14 cellular contexts compared by ENCODE assay signal in the genomic region with DNA sequence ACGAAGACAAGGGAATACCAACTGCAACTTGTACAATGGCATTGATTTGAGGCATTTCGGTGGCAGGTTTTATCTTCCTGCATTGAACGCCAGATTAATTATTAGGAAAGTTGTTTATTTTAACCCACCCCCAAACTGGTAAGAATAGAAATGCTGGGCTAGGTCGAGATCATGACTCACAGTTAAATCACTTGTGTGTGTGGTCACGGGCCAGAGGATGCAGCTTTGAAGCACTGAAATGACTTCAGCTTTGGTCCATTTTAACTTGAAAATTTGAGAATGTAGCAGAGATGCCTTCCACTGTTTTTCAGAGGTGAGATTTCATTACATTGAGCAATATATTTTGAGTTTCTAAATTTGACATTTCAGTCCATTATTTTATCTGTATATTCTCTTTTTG. TPM values are rescaled to one million over a fixed set of nuclear protein-coding genes. Genes with fewer than 3 reads are reported as not detected.
DNase-seq lines count a peak whose midpoint lies in the region; ATAC-seq, FAIRE-seq and TF ChIP-seq lines count a peak whose summit lies in the region.
"Had no signal": no experiment of that assay in that cellular context is flagged by ENCODE, and none has a peak within 500 bp of the region (broad histone marks: within the 10 kb centered on the region; RNA-seq: fewer than 3 reads in every experiment).

No MANE protein-coding gene starts in this region.

- DNase-seq in EL (peak; percentile 83), PC-9 (peak in 1 of 2 experiments; percentile 56), epithelial cell of esophagus (ENCODE audit: low read depth) (peak; percentile 84), non-pigmented ciliary epithelial cell (ENCODE audit: low read depth) (peak; percentile 63), kidney (no peak), HTR-8/SVneo (ENCODE audit: insufficient read length, low spot score) (no peak), midbrain (lab: John Stamatoyannopoulos, UW) (no peak)
- DNase-seq: activated B cell treated with CpG ODN at 0.5 μM for 24 hours, DMS79, NCI-H446, right cardiac atrium, SHP77, upper lobe of left lung had no signal

- TF ChIP-seq CTCF in PC-9 (conservative IDR thresholded peaks at IDR 0.05) (no peak), epithelial cell of esophagus (IDR thresholded peaks at IDR 0.05; ENCODE audit: insufficient read depth, low read depth, low read length, missing control alignments) (no peak), kidney (IDR thresholded peaks at IDR 0.05; ENCODE audit: borderline replicate concordance, extremely low read depth, insufficient read depth) (no peak)

- CTCF ChIA-PET in PC-9 (lab: Charles Lee) = interaction anchor here (0.5 to 4.4 kb wide), 2 partner anchors 157 to 610 kb away, joined by 3 to 51 read pairs; no protein-coding TSS in a partner anchor

- H3K9me2 ChIP-seq in PC-9 (ENCODE audit: insufficient read depth) = no peaks in the 10 kb centered on the region

- no peaks in the 10 kb centered on the region for H3K27me3 ChIP-seq in PC-9 (ENCODE audit: insufficient read depth, low read depth)
- H3K27me3 ChIP-seq: upper lobe of left lung had no signal

- no peak overlapping the region for H3K4me3 ChIP-seq in PC-9
- no peak overlapping the region for H3K4me3 ChIP-seq in epithelial cell of esophagus (ENCODE audit: low read length)
- H3K4me3 ChIP-seq in kidney (ENCODE audit: low read length in 2 of 2) = no peak overlapping the region
- H3K4me3 ChIP-seq: upper lobe of left lung had no signal

- H3K36me3 ChIP-seq in PC-9 (ENCODE audit: low read depth) (no peaks in the 10 kb centered on the region), kidney (ENCODE audit: control insufficient read depth in 1 of 2, insufficient read depth in 2 of 2, low read length in 2 of 2) (no peaks in the 10 kb centered on the region)
- H3K36me3 ChIP-seq: upper lobe of left lung had no signal

- H3K4me1 ChIP-seq in PC-9 (replicated peaks; ENCODE audit: insufficient read depth) (peaks cover 11% of the 10 kb centered on the region), kidney (ENCODE audit: control insufficient read depth in 1 of 2, insufficient read depth in 1 of 2, low read depth in 1 of 2, low read length in 2 of 2) (no peaks in the 10 kb centered on the region)
- H3K4me1 ChIP-seq: upper lobe of left lung had no signal

- H3K4me2 ChIP-seq in PC-9 = peak overlapping the region; percentile 17; the same call in 1 of the 2 replicates

- H3K27ac ChIP-seq in PC-9 (no peak overlapping the region), kidney (ENCODE audit: low read depth in 2 of 2, low read length in 2 of 2) (no peak overlapping the region)
- H3K27ac ChIP-seq: upper lobe of left lung had no signal

- H3K9ac ChIP-seq in kidney (ENCODE audit: low read length in 2 of 2) = no peak overlapping the region

- FAIRE-seq in kidney (lab: Jason Lieb, UNC) (no peak), HTR-8/SVneo (lab: Jason Lieb, UNC) (no peak)

- H3F3A ChIP-seq in PC-9 (ENCODE audit: insufficient read depth, low read depth) = peaks cover 30% of the 10 kb centered on the region

- H4K20me1 ChIP-seq in PC-9 (ENCODE audit: insufficient read depth) = no peaks in the 10 kb centered on the region

- H2AFZ ChIP-seq in PC-9 = no peak overlapping the region

- ATAC-seq in HG03521 (IDR thresholded peaks at IDR 0.05; ENCODE audit: unreplicated experiment) = no peak
- ATAC-seq: right cardiac atrium had no signal

- POLR2A ChIA-PET in PC-9 (lab: Charles Lee; ENCODE audit: unreplicated experiment) = no interaction called here

- BruUV-seq in PC-9 (replicated peaks; lab: Mats Ljungman, UMichigan) = no TSS peak

- intact Hi-C loops in PC-9 (cut with micrococcal nuclease; ENCODE audit: unreplicated experiment) = loop anchor here (2.0 kb wide), 1 partner anchor 38 kb away; no protein-coding TSS in a partner anchor
- intact Hi-C loops in kidney (cut with DNase I) = no loop called here

- H3K9me3 ChIP-seq in PC-9 (ENCODE audit: insufficient read depth, low read depth) (no peaks in the 10 kb centered on the region), kidney (ENCODE audit: control insufficient read depth in 1 of 2, low read length in 2 of 2) (no peaks in the 10 kb centered on the region)
- H3K9me3 ChIP-seq: upper lobe of left lung had no signal

- no peaks in the 10 kb centered on the region for H3K79me2 ChIP-seq in PC-9 (ENCODE audit: low read depth)

RNA-seq across cellular contexts. Expression of gene KCNH3, which starts 23.6 kb away (rescaled TPM):
- total RNA-seq in PC-9 (2021) (not detected in 2 replicates), kidney (2.8 TPM)
- 1.4 TPM for polyA plus RNA-seq in kidney (ENCODE audit: insufficient read depth, low read depth, low replicate concordance)

RNA-seq across cellular contexts. Expression of gene MCRS1, which starts 52.7 kb away (rescaled TPM):
- total RNA-seq in PC-9 (2021) = 66.9 and 71.5 TPM in 2 replicates
- total RNA-seq in kidney = 66.8 TPM
- 60.4 TPM for polyA plus RNA-seq in kidney (ENCODE audit: insufficient read depth, low read depth, low replicate concordance)

Comparison
In these comparisons a context has a peak if more than half of its experiments do, and no peak if none do; other contexts are left out.
1. DNase-seq: peak in EL (single experiment), epithelial cell of esophagus (single experiment) and non-pigmented ciliary epithelial cell (single experiment); none in kidney (single experiment), HTR-8/SVneo (single experiment) and midbrain (single experiment).